27 cellular contexts compared by ENCODE assay signal in genomic region chr4:152956167-152956566, GRCh38. TPM values are rescaled to one million over a fixed set of nuclear protein-coding genes. Genes with fewer than 3 reads are reported as not detected.
A peak's percentile ranks its signal among the peaks of the same experiment; 100 is the strongest.
DNase-seq lines count a peak whose midpoint lies in the region; ATAC-seq, FAIRE-seq and TF ChIP-seq lines count a peak whose summit lies in the region.
"Had no signal": no experiment of that assay in that cellular context is flagged by ENCODE, and none has a peak within 500 bp of the region (broad histone marks: within the 10 kb centered on the region; RNA-seq: fewer than 3 reads in every experiment).

No MANE protein-coding gene starts in this region.

- peaks cover 14% of the 10 kb centered on the region for H3K4me1 ChIP-seq in astrocyte (ENCODE audit: insufficient read depth, low read length)
- peaks cover 30 to 34% of the 10 kb centered on the region in 2 donors for H3K4me1 ChIP-seq in left lung
- H3K4me1 ChIP-seq in parathyroid adenoma, result peaks cover 33% of the 10 kb centered on the region
- peaks cover 13% of the 10 kb centered on the region for H3K4me1 ChIP-seq in vagina

- H3K4me1 Mint-ChIP-seq in astrocyte (ENCODE audit: low read depth, unreplicated experiment), result peaks cover 24% of the 10 kb centered on the region
- H3K4me1 Mint-ChIP-seq: activated naive CD8-positive, alpha-beta T cell treated with anti-CD3 and anti-CD28 coated beads, Interleukin-2, amount 10 ng/mL, durations not matched to agents 7 days and 5 days had no signal

- H3K27ac ChIP-seq in astrocyte (ENCODE audit: low read depth, low read length) (no peak overlapping the region), left lung (peak overlapping the region; percentile 28 to 35), parathyroid adenoma (peak overlapping the region; percentile 64), vagina (peak overlapping the region; percentile 56)
- H3K27ac ChIP-seq: neural progenitor cell, right atrium auricular region, thoracic aorta, VCaP had no signal

- no peak for TF ChIP-seq POLR2A in vagina (IDR thresholded peaks at IDR 0.05)

- no peaks in the 10 kb centered on the region for H3K36me3 ChIP-seq in astrocyte (ENCODE audit: insufficient read depth, low read length)
- H3K36me3 ChIP-seq in left lung, result no peaks in the 10 kb centered on the region
- no peaks in the 10 kb centered on the region for H3K36me3 ChIP-seq in parathyroid adenoma (ENCODE audit: control insufficient read depth, insufficient read depth, low read length)
- peaks cover 0 to under 1% of the 10 kb centered on the region in 2 donors for H3K36me3 ChIP-seq in vagina
- H3K36me3 ChIP-seq: neural progenitor cell, right atrium auricular region, thoracic aorta had no signal

- H3K27me3 ChIP-seq in astrocyte (ENCODE audit: insufficient read depth, low read length) (no peaks in the 10 kb centered on the region), left lung (no peaks in the 10 kb centered on the region), parathyroid adenoma (ENCODE audit: control insufficient read depth, insufficient read depth, low read length) (no peaks in the 10 kb centered on the region), vagina (no peaks in the 10 kb centered on the region)
- H3K27me3 ChIP-seq: neural progenitor cell, right atrium auricular region had no signal

- H3K27ac Mint-ChIP-seq in astrocyte (ENCODE audit: unreplicated experiment), result no peak overlapping the region
- H3K27ac Mint-ChIP-seq: activated naive CD8-positive, alpha-beta T cell treated with anti-CD3 and anti-CD28 coated beads, Interleukin-2, amount 10 ng/mL, durations not matched to agents 7 days and 5 days; neural progenitor cell; stimulated activated naive CD8-positive, alpha-beta T cell treated with anti-CD3 and anti-CD28 coated beads, Interleukin-15, Interleukin-2, amounts not matched to agents 100 ng/mL and 50 ng/mL, for 24 hours had no signal

- H3K79me2 ChIP-seq in astrocyte (ENCODE audit: insufficient read depth, low read length), result no peaks in the 10 kb centered on the region
- peaks cover 4% of the 10 kb centered on the region for H3K79me2 ChIP-seq in parathyroid adenoma

- no peaks in the 10 kb centered on the region for H3K36me3 Mint-ChIP-seq in astrocyte (ENCODE audit: low read depth, unreplicated experiment)
- H3K36me3 Mint-ChIP-seq: activated naive CD8-positive, alpha-beta T cell treated with anti-CD3 and anti-CD28 coated beads, Interleukin-2, amount 10 ng/mL, durations not matched to agents 7 days and 5 days had no signal

- no peak overlapping the region for H3K4me3 ChIP-seq in astrocyte (ENCODE audit: insufficient read depth, low read depth, low read length)
- no peak overlapping the region for H3K4me3 ChIP-seq in left lung
- no peak overlapping the region for H3K4me3 ChIP-seq in parathyroid adenoma (ENCODE audit: low read depth, low read length)
- H3K4me3 ChIP-seq in vagina, result no peak overlapping the region
- H3K4me3 ChIP-seq: neural progenitor cell, right atrium auricular region, thoracic aorta had no signal

- H3K9ac ChIP-seq in astrocyte (ENCODE audit: low read length), result no peak overlapping the region
- no peak overlapping the region for H3K9ac ChIP-seq in parathyroid adenoma
- H3K9ac ChIP-seq: neural progenitor cell had no signal

- H2AFZ ChIP-seq in astrocyte (ENCODE audit: low read depth, low read length) (no peak overlapping the region), parathyroid adenoma (no peak overlapping the region)
- H2AFZ ChIP-seq: neural progenitor cell had no signal

- H3K9me3 Mint-ChIP-seq in astrocyte (ENCODE audit: unreplicated experiment), result no peaks in the 10 kb centered on the region
- H3K9me3 Mint-ChIP-seq: activated naive CD8-positive, alpha-beta T cell treated with anti-CD3 and anti-CD28 coated beads, Interleukin-2, amount 10 ng/mL, durations not matched to agents 7 days and 5 days; neural progenitor cell; stimulated activated naive CD8-positive, alpha-beta T cell treated with anti-CD3 and anti-CD28 coated beads, Interleukin-15, Interleukin-2, amounts not matched to agents 100 ng/mL and 50 ng/mL, for 24 hours had no signal

- ATAC-seq in left lung (no peak), GM18511 (IDR thresholded peaks at IDR 0.05; ENCODE audit: unreplicated experiment) (no peak), GM19351 (IDR thresholded peaks at IDR 0.05; ENCODE audit: unreplicated experiment) (no peak), HG02973 (IDR thresholded peaks at IDR 0.05; ENCODE audit: unreplicated experiment) (no peak)

- intact Hi-C loops in left lung (cut with DNase I), result no loop called here
- intact Hi-C loops in vagina (cut with DNase I), result no loop called here

- H3K27me3 Mint-ChIP-seq in astrocyte (ENCODE audit: low read depth, unreplicated experiment), result no peaks in the 10 kb centered on the region
- H3K27me3 Mint-ChIP-seq: stimulated activated naive CD8-positive, alpha-beta T cell treated with anti-CD3 and anti-CD28 coated beads, Interleukin-15, Interleukin-2, amounts not matched to agents 100 ng/mL and 50 ng/mL, for 24 hours had no signal

- no peak for FAIRE-seq in astrocyte (lab: Jason Lieb, UNC)
- FAIRE-seq: colon, kidney had no signal

- H3K4me2 ChIP-seq in astrocyte (ENCODE audit: low read length) (peak overlapping the region; percentile 71), parathyroid adenoma (ENCODE audit: low read length) (peak overlapping the region; percentile 40)
- H3K4me2 ChIP-seq: neural progenitor cell had no signal

- no peaks in the 10 kb centered on the region for H4K20me1 ChIP-seq in astrocyte (ENCODE audit: insufficient read depth, low read length)

- H3K9me3 ChIP-seq in astrocyte (ENCODE audit: insufficient read depth, low read depth, low read length) (no peaks in the 10 kb centered on the region), left lung (no peaks in the 10 kb centered on the region), parathyroid adenoma (ENCODE audit: control insufficient read depth, low read length) (no peaks in the 10 kb centered on the region), vagina (no peaks in the 10 kb centered on the region)
- H3K9me3 ChIP-seq: right atrium auricular region, thoracic aorta had no signal

- no peak for DNase-seq in astrocyte (ENCODE audit: low read depth)
- no peak for DNase-seq in left lung
- no peak for DNase-seq in vagina (ENCODE audit: extremely low spot score in 2 of 2)
- DNase-seq: activated CD4-positive, alpha-beta T cell treated with anti-CD3 and anti-CD28 coated beads for 4 hours; activated effector memory CD4-positive, alpha-beta T cell treated with anti-CD3 and anti-CD28 coated beads, Interleukin-2, amount 50 U/mL, for 16 hours; activated naive CD8-positive, alpha-beta T cell treated with anti-CD3 and anti-CD28 coated beads, Interleukin-2, amount 10 ng/mL, durations not matched to agents 7 days and 5 days; aorta; C1 segment of cervical spinal cord; kidney; NCI-H1048; NCI-H1694 treated with DMSO at 0.1 percent for 48 hours; NCI-H2171; NCI-H82; posterior cingulate gyrus; SHP77 treated with DMSO at 0.1 percent for 48 hours; stimulated activated CD8-positive, alpha-beta memory T cell treated with anti-CD3 and anti-CD28 coated beads, Interleukin-4, amount 100 ng/mL, for 48 hours; SW 1271 had no signal

- TF ChIP-seq CTCF in astrocyte (IDR thresholded peaks at IDR 0.05; ENCODE audit: insufficient read depth, low read depth, low read length) (no peak), left lung (IDR thresholded peaks at IDR 0.05) (no peak), parathyroid adenoma (IDR thresholded peaks at IDR 0.05) (no peak), vagina (IDR thresholded peaks at IDR 0.05) (no peak)

- no peak overlapping the region for H3K4me3 Mint-ChIP-seq in astrocyte (ENCODE audit: unreplicated experiment)
- H3K4me3 Mint-ChIP-seq: activated naive CD8-positive, alpha-beta T cell treated with anti-CD3 and anti-CD28 coated beads, Interleukin-2, amount 10 ng/mL, durations not matched to agents 7 days and 5 days; stimulated activated naive CD8-positive, alpha-beta T cell treated with anti-CD3 and anti-CD28 coated beads, Interleukin-15, Interleukin-2, amounts not matched to agents 100 ng/mL and 50 ng/mL, for 24 hours had no signal

RNA-seq across cellular contexts. Expression of gene FHDC1, which starts 20.0 kb away (rescaled TPM):
- 1.5 and 1.7 TPM in 2 replicates for total RNA-seq in astrocyte
- total RNA-seq in left lung, result 10 to 100 TPM; 22.4 to 32.9 TPM
- 6.4 TPM for total RNA-seq in vagina
